ENCODE assay signal across 1 cellular context in genomic region chr14:90500665-90501370, GRCh38.
TF ChIP-seq lines count a peak whose summit lies in the region.

No MANE protein-coding gene starts in this region.

TF ChIP-seq in HepG2, 621 proteins besides CTCF, POLR2A, EP300 and RAD21 (continued from another document and continues in another):
- TF ChIP-seq FOXP4 (CRISPR knock-in tag; IDR thresholded peaks at IDR 0.05) = no peak
- no peak for TF ChIP-seq ZNF253 (CRISPR knock-in tag; IDR thresholded peaks at IDR 0.05; ENCODE audit: borderline replicate concordance)
- no peak for TF ChIP-seq BHLHE40 (IDR thresholded peaks at IDR 0.05; ENCODE audit: low read length)
- no peak for TF ChIP-seq ZNF782 (CRISPR knock-in tag; IDR thresholded peaks at IDR 0.05; ENCODE audit: borderline replicate concordance)
- TF ChIP-seq ZNF12 (CRISPR knock-in tag; IDR thresholded peaks at IDR 0.05) = no peak
- TF ChIP-seq SKIL (CRISPR knock-in tag; IDR thresholded peaks at IDR 0.05; ENCODE audit: borderline replicate concordance) = peak; percentile 77; the same call in 1 of the 2 replicates
- TF ChIP-seq NFIC (IDR thresholded peaks at IDR 0.05; ENCODE audit: low read length) = no peak
- peak; percentile 70 for TF ChIP-seq PHF8 (CRISPR knock-in tag; IDR thresholded peaks at IDR 0.05)
- TF ChIP-seq ONECUT2 (CRISPR knock-in tag; IDR thresholded peaks at IDR 0.05) = no peak
- TF ChIP-seq ZNF446 (CRISPR knock-in tag; IDR thresholded peaks at IDR 0.05) = no peak
- TF ChIP-seq UBTF (CRISPR knock-in tag; IDR thresholded peaks at IDR 0.05) = peak; percentile 48
- TF ChIP-seq SOX6 (IDR thresholded peaks at IDR 0.05) = no peak
- TF ChIP-seq SOX6 (CRISPR knock-in tag; IDR thresholded peaks at IDR 0.05) = peak; percentile 39; the same call in 1 of the 2 replicates
- TF ChIP-seq MAFK (conservative IDR thresholded peaks at IDR 0.05 in 1 of 2, IDR thresholded peaks at IDR 0.05 in 1 of 2; ENCODE audit: low read length in 2 of 2) = 0 out of 4 replicates have a peak, but pooled peaks have one; percentile 0 to 2
- TF ChIP-seq ELK4 (CRISPR knock-in tag; IDR thresholded peaks at IDR 0.05; ENCODE audit: borderline replicate concordance) = no peak
- TF ChIP-seq THAP11 (CRISPR knock-in tag; IDR thresholded peaks at IDR 0.05) = peak; percentile 65; the same call in 1 of the 2 replicates
- peak; percentile 52; the same call in 1 of the 2 replicates for TF ChIP-seq KDM2A (CRISPR knock-in tag; IDR thresholded peaks at IDR 0.05; ENCODE audit: borderline replicate concordance, low read depth)
- no peak for TF ChIP-seq ZNF296 (CRISPR knock-in tag; conservative IDR thresholded peaks at IDR 0.05)
- peak; percentile 5; the same call in 1 of the 2 replicates for TF ChIP-seq ZNF768 (CRISPR knock-in tag; IDR thresholded peaks at IDR 0.05)
- TF ChIP-seq, protein P1, sequence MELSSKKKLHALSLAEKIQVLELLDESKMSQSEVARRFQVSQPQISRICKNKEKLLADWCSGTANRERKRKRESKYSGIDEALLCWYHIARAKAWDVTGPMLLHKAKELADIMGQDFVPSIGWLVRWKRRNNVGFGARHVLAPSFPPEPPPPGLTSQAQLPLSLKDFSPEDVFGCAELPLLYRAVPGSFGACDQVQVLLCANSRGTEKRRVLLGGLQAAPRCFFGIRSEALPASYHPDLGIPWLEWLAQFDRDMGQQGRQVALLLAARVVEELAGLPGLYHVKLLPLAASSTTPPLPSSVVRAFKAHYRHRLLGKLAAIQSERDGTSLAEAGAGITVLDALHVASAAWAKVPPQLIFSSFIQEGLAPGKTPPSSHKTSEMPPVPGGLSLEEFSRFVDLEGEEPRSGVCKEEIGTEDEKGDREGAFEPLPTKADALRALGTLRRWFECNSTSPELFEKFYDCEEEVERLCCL (CRISPR knock-in tag; IDR thresholded peaks at IDR 0.05; ENCODE audit: borderline replicate concordance) = no peak
- TF ChIP-seq, protein P2, sequence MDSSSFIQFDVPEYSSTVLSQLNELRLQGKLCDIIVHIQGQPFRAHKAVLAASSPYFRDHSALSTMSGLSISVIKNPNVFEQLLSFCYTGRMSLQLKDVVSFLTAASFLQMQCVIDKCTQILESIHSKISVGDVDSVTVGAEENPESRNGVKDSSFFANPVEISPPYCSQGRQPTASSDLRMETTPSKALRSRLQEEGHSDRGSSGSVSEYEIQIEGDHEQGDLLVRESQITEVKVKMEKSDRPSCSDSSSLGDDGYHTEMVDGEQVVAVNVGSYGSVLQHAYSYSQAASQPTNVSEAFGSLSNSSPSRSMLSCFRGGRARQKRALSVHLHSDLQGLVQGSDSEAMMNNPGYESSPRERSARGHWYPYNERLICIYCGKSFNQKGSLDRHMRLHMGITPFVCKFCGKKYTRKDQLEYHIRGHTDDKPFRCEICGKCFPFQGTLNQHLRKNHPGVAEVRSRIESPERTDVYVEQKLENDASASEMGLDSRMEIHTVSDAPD (CRISPR knock-in tag; IDR thresholded peaks at IDR 0.05) = no peak
- TF ChIP-seq DR1 (CRISPR knock-in tag; IDR thresholded peaks at IDR 0.05) = no peak
- no peak for TF ChIP-seq HOXA9 (CRISPR knock-in tag; IDR thresholded peaks at IDR 0.05; ENCODE audit: borderline replicate concordance)
- peak; percentile 67 for TF ChIP-seq PHF20 (CRISPR knock-in tag; IDR thresholded peaks at IDR 0.05)
- TF ChIP-seq TAF15 (IDR thresholded peaks at IDR 0.05; ENCODE audit: low read depth, low read length, poor library complexity, severe bottlenecking) = no peak
- no peak for TF ChIP-seq NKX3-1 (CRISPR knock-in tag; IDR thresholded peaks at IDR 0.05)
- TF ChIP-seq KDM6A (CRISPR knock-in tag; IDR thresholded peaks at IDR 0.05; ENCODE audit: low read depth) = no peak
- peak; percentile 48; the same call in 1 of the 2 replicates for TF ChIP-seq NFKB2 (CRISPR knock-in tag; IDR thresholded peaks at IDR 0.05; ENCODE audit: borderline replicate concordance)
- TF ChIP-seq CBX1 (IDR thresholded peaks at IDR 0.05; ENCODE audit: low read depth) = peak; percentile 58
- TF ChIP-seq CHCHD3 (CRISPR knock-in tag; IDR thresholded peaks at IDR 0.05) = no peak
- TF ChIP-seq, protein P3, sequence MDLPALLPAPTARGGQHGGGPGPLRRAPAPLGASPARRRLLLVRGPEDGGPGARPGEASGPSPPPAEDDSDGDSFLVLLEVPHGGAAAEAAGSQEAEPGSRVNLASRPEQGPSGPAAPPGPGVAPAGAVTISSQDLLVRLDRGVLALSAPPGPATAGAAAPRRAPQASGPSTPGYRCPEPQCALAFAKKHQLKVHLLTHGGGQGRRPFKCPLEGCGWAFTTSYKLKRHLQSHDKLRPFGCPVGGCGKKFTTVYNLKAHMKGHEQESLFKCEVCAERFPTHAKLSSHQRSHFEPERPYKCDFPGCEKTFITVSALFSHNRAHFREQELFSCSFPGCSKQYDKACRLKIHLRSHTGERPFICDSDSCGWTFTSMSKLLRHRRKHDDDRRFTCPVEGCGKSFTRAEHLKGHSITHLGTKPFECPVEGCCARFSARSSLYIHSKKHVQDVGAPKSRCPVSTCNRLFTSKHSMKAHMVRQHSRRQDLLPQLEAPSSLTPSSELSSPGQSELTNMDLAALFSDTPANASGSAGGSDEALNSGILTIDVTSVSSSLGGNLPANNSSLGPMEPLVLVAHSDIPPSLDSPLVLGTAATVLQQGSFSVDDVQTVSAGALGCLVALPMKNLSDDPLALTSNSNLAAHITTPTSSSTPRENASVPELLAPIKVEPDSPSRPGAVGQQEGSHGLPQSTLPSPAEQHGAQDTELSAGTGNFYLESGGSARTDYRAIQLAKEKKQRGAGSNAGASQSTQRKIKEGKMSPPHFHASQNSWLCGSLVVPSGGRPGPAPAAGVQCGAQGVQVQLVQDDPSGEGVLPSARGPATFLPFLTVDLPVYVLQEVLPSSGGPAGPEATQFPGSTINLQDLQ (CRISPR knock-in tag; IDR thresholded peaks at IDR 0.05) = no peak
- no peak for TF ChIP-seq ZNF672 (CRISPR knock-in tag; IDR thresholded peaks at IDR 0.05)
- TF ChIP-seq SP4 (CRISPR knock-in tag; IDR thresholded peaks at IDR 0.05) = no peak
- TF ChIP-seq AGO1 (IDR thresholded peaks at IDR 0.05; ENCODE audit: low read depth, low read length, poor library complexity, severe bottlenecking) = no peak
- peak; percentile 92; the same call in 1 of the 2 replicates for TF ChIP-seq ZNF772 (CRISPR knock-in tag; IDR thresholded peaks at IDR 0.05)
- peak; percentile 72 for TF ChIP-seq ZFX (CRISPR knock-in tag; IDR thresholded peaks at IDR 0.05; ENCODE audit: low read depth)
- peak; percentile 61; the same call in 1 of the 2 replicates for TF ChIP-seq ZNF788 (CRISPR knock-in tag; IDR thresholded peaks at IDR 0.05; ENCODE audit: borderline replicate concordance)
- TF ChIP-seq, protein P4, sequence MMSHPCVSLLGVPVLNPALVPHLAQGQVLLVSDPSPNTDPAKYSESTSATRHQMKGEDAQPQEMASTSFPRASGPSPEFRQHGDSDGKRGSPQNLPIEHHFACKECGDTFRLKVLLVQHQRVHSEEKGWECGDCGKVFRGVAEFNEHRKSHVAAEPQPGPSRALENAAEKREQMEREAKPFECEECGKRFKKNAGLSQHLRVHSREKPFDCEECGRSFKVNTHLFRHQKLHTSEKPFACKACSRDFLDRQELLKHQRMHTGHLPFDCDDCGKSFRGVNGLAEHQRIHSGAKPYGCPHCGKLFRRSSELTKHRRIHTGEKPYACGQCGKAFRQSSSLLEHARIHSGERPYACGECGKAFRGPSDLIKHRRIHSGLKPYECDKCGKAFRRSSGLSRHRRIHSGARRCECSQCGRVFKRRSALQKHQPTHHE (CRISPR knock-in tag; IDR thresholded peaks at IDR 0.05; ENCODE audit: borderline replicate concordance) = no peak
- TF ChIP-seq MEF2D (CRISPR knock-in tag; IDR thresholded peaks at IDR 0.05) = 0 out of 2 replicates have a peak, but pooled peaks have one; percentile 15
- TF ChIP-seq, protein P5, sequence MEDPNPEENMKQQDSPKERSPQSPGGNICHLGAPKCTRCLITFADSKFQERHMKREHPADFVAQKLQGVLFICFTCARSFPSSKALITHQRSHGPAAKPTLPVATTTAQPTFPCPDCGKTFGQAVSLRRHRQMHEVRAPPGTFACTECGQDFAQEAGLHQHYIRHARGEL (CRISPR knock-in tag; IDR thresholded peaks at IDR 0.05) = no peak
- TF ChIP-seq ZNF713 (CRISPR knock-in tag; IDR thresholded peaks at IDR 0.05) = no peak
- TF ChIP-seq ZBTB7B (CRISPR knock-in tag; IDR thresholded peaks at IDR 0.05) = 0 out of 2 replicates have a peak, but pooled peaks have one; percentile 26
- TF ChIP-seq ZKSCAN5 (CRISPR knock-in tag; IDR thresholded peaks at IDR 0.05) = peak; percentile 59; the same call in 1 of the 2 replicates
- no peak for TF ChIP-seq ZNF558 (CRISPR knock-in tag; IDR thresholded peaks at IDR 0.05; ENCODE audit: borderline replicate concordance)
- no peak for TF ChIP-seq ZFP36L1 (CRISPR knock-in tag; IDR thresholded peaks at IDR 0.05)
- peak; percentile 28; the same call in 1 of the 2 replicates for TF ChIP-seq HDAC1 (CRISPR knock-in tag; IDR thresholded peaks at IDR 0.05)
- TF ChIP-seq ZNF230 (CRISPR knock-in tag; IDR thresholded peaks at IDR 0.05) = no peak
- TF ChIP-seq ZNF33B (CRISPR knock-in tag; IDR thresholded peaks at IDR 0.05) = no peak
- no peak for TF ChIP-seq ZNF280D (CRISPR knock-in tag; IDR thresholded peaks at IDR 0.05)
- TF ChIP-seq JUN (CRISPR knock-in tag; IDR thresholded peaks at IDR 0.05) = no peak
- TF ChIP-seq EEA1 (CRISPR knock-in tag; IDR thresholded peaks at IDR 0.05; ENCODE audit: borderline replicate concordance) = no peak
- TF ChIP-seq KAT8 (CRISPR knock-in tag; IDR thresholded peaks at IDR 0.05) = peak; percentile 83
